ENCODE assay signal across 8 cellular contexts in the genomic region with DNA sequence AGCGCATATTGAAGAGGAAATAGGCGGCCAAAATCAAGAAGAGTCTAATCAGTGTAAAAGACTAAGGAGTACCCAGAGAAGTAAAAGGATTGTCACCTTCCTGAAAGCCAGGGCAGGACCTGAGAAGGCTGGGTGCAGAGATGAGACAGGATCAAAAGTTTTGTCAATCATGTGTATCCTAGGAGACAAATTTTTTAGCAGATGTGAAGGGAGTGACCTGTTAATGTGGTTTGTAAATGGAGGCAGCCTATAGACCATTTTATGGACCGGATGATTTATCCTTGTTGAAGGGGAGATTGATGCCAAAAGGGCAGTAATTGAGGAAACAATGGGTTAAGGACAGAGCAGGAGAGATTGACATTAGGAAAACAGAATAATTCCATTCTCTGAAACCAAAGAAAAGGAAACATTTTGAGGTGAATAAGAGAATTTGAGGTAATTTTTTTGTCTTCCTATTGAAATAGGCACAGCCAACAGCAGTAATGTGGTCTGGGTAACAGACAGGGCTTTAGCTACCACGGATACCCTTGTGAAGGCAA. TPM values are rescaled to one million over a fixed set of nuclear protein-coding genes. Genes with fewer than 3 reads are reported as not detected.
DNase-seq lines count a peak whose midpoint lies in the region; ATAC-seq and TF ChIP-seq lines count a peak whose summit lies in the region.

No MANE protein-coding gene starts in this region.

- H4K12ac ChIP-seq in trophoblast cell (ENCODE audit: low read depth, low read length): no peak overlapping the region

- CTCF ChIA-PET in activated CD4-positive, alpha-beta T cell treated with anti-CD3 and anti-CD28 coated beads, Interleukin-2, amount 10 ng/mL, durations not matched to agents 7 days and 5 days (lab: Charles Lee): interaction anchor here (0.9 to 1.8 kb wide), 2 partner anchors 20 to 200 kb away, joined by 3 read pairs; no protein-coding TSS in a partner anchor

- H3K79me2 ChIP-seq in trophoblast cell (ENCODE audit: control insufficient read depth, insufficient read depth, low read length, poor library complexity): peaks cover 9% of the 10 kb centered on the region

- H4K91ac ChIP-seq in trophoblast cell (ENCODE audit: low read depth, low read length): no peak overlapping the region

- in situ Hi-C loops in KBM-7 (cut with MboI; ENCODE audit: low pct_unique_long_range_greater_than_20kb, low sequenced_read_pairs): no loop called here

- no peak overlapping the region for H2AK5ac ChIP-seq in trophoblast cell (ENCODE audit: low read length)

- ATAC-seq in HG03520 (IDR thresholded peaks at IDR 0.05; ENCODE audit: unreplicated experiment): no peak
- ATAC-seq in GM21390 (IDR thresholded peaks at IDR 0.05; ENCODE audit: unreplicated experiment): no peak

- peak; percentile 36 for DNase-seq in activated CD4-positive, alpha-beta T cell treated with anti-CD3 and anti-CD28 coated beads, Interleukin-2, amount 10 ng/mL, durations not matched to agents 7 days and 5 days
- no peak for DNase-seq in activated CD4-positive, alpha-beta T cell treated with anti-CD3 and anti-CD28 coated beads, Interleukin-2, amount 50 U/mL, for 1 hour
- DNase-seq in KBM-7 (peak; percentile 19), chondrocyte (ENCODE audit: low spot score) (no peak), trophoblast cell (no peak), mesenteric fat pad (ENCODE audit: low spot score) (no peak)

- H3K9me3 ChIP-seq in trophoblast cell (ENCODE audit: insufficient read depth, low read depth, low read length): no peaks in the 10 kb centered on the region

- POLR2A ChIA-PET in activated CD4-positive, alpha-beta T cell treated with anti-CD3 and anti-CD28 coated beads, Interleukin-2, amount 10 ng/mL, durations not matched to agents 7 days and 5 days (lab: Charles Lee): interaction anchor here (0.6 to 1.0 kb wide), 2 partner anchors 69 to 84 kb away, joined by 3 to 4 read pairs; a partner anchor contains a TSS

- peak overlapping the region; percentile 76 for H3K9ac ChIP-seq in trophoblast cell (ENCODE audit: low read length)

- peak overlapping the region; percentile 91 for H3K4me3 ChIP-seq in trophoblast cell (ENCODE audit: low read depth, low read length)

- peak overlapping the region; percentile 99 for H3K27ac Mint-ChIP-seq in activated CD4-positive, alpha-beta T cell treated with anti-CD3 and anti-CD28 coated beads, Interleukin-2, amount 10 ng/mL, durations not matched to agents 7 days and 5 days
- H3K27ac Mint-ChIP-seq in chondrocyte (ENCODE audit: unreplicated experiment): peak overlapping the region; percentile 99

- H3K4ac ChIP-seq in trophoblast cell (ENCODE audit: low read depth, low read length): peak overlapping the region; percentile 49

- H2BK5ac ChIP-seq in trophoblast cell (ENCODE audit: low read depth, low read length, poor library complexity): no peak overlapping the region

- no peak overlapping the region for H2BK120ac ChIP-seq in trophoblast cell (ENCODE audit: insufficient read depth, low read length, poor library complexity)

- no CpG with 5 or more reads among the region's 4 CpGs for WGBS in trophoblast cell (ENCODE audit: extremely low coverage, insufficient coverage, insufficient read length)

- peaks cover 9% of the 10 kb centered on the region for H3K79me1 ChIP-seq in trophoblast cell (ENCODE audit: low read length)

- H3K27me3 ChIP-seq in trophoblast cell (ENCODE audit: insufficient read depth, low read length): no peaks in the 10 kb centered on the region

- TF ChIP-seq CTCF in chondrocyte (IDR thresholded peaks at IDR 0.05): no peak

- H3K36me3 ChIP-seq in trophoblast cell (ENCODE audit: control insufficient read depth in 1 of 2, insufficient read depth in 2 of 2, low read length in 2 of 2): peaks cover 8 to 11% of the 10 kb centered on the region in 2 experiments

- H3K9me3 Mint-ChIP-seq in activated CD4-positive, alpha-beta T cell treated with anti-CD3 and anti-CD28 coated beads, Interleukin-2, amount 10 ng/mL, durations not matched to agents 7 days and 5 days: no peaks in the 10 kb centered on the region
- H3K9me3 Mint-ChIP-seq in chondrocyte (ENCODE audit: low read depth): no peaks in the 10 kb centered on the region

- peak overlapping the region; percentile 96 for H3K4me3 Mint-ChIP-seq in activated CD4-positive, alpha-beta T cell treated with anti-CD3 and anti-CD28 coated beads, Interleukin-2, amount 10 ng/mL, durations not matched to agents 7 days and 5 days
- H3K4me3 Mint-ChIP-seq in chondrocyte (ENCODE audit: unreplicated experiment): peak overlapping the region; percentile 97

- no peak overlapping the region for H3K23ac ChIP-seq in trophoblast cell (ENCODE audit: low read length)

- no peak overlapping the region for H2AFZ ChIP-seq in trophoblast cell (ENCODE audit: insufficient read depth, low read length, poor library complexity)

- H3K27me3 Mint-ChIP-seq in activated CD4-positive, alpha-beta T cell treated with anti-CD3 and anti-CD28 coated beads, Interleukin-2, amount 10 ng/mL, durations not matched to agents 7 days and 5 days: no peaks in the 10 kb centered on the region
- H3K27me3 Mint-ChIP-seq in chondrocyte (ENCODE audit: low read depth): no peaks in the 10 kb centered on the region

- no peak overlapping the region for H3K18ac ChIP-seq in trophoblast cell (ENCODE audit: low read length)

- H4K8ac ChIP-seq in trophoblast cell (ENCODE audit: low read depth, low read length): no peak overlapping the region

- H3K27ac ChIP-seq in trophoblast cell (ENCODE audit: low read depth, low read length): no peak overlapping the region

- H3K4me1 Mint-ChIP-seq in activated CD4-positive, alpha-beta T cell treated with anti-CD3 and anti-CD28 coated beads, Interleukin-2, amount 10 ng/mL, durations not matched to agents 7 days and 5 days: peaks cover 66% of the 10 kb centered on the region
- peaks cover 38% of the 10 kb centered on the region for H3K4me1 Mint-ChIP-seq in chondrocyte (ENCODE audit: low read depth)

- H3K36me3 Mint-ChIP-seq in activated CD4-positive, alpha-beta T cell treated with anti-CD3 and anti-CD28 coated beads, Interleukin-2, amount 10 ng/mL, durations not matched to agents 7 days and 5 days (ENCODE audit: low read depth): peaks cover 58% of the 10 kb centered on the region
- no peaks in the 10 kb centered on the region for H3K36me3 Mint-ChIP-seq in chondrocyte (ENCODE audit: low read depth)

- H3K14ac ChIP-seq in trophoblast cell (ENCODE audit: low read length): no peak overlapping the region

- peak overlapping the region; percentile 81 for H3K4me2 ChIP-seq in trophoblast cell (ENCODE audit: low read length)

- no peak overlapping the region for H2BK12ac ChIP-seq in trophoblast cell (ENCODE audit: low read length)

- peaks cover 2 to 4% of the 10 kb centered on the region in 2 experiments for H3K4me1 ChIP-seq in trophoblast cell (ENCODE audit: control insufficient read depth in 1 of 2, insufficient read depth in 2 of 2, low read length in 2 of 2)

RNA-seq across cellular contexts. Expression of a gene that starts 0.9 kb away (rescaled TPM):
- 10 to 100 TPM; 92.3 to 96.5 TPM for total RNA-seq in activated CD4-positive, alpha-beta T cell treated with anti-CD3 and anti-CD28 coated beads, Interleukin-2, amount 10 ng/mL, durations not matched to agents 7 days and 5 days
- total RNA-seq in chondrocyte (4.8 to 6.5 TPM (median 5.8 TPM) in 3 replicates), mesenteric fat pad (0.29 TPM)
- polyA plus RNA-seq in trophoblast cell (2013): 20.3 and 21.3 TPM in 2 replicates

RNA-seq across cellular contexts. Expression of a gene that starts 0.9 kb away (rescaled TPM):
- 10 to 100 TPM; 20.3 to 25.5 TPM for total RNA-seq in activated CD4-positive, alpha-beta T cell treated with anti-CD3 and anti-CD28 coated beads, Interleukin-2, amount 10 ng/mL, durations not matched to agents 7 days and 5 days
- total RNA-seq in chondrocyte (6.5 to 9.3 TPM (median 7.6 TPM) in 3 replicates), mesenteric fat pad (6.9 TPM)
- 7.5 and 8.0 TPM in 2 replicates for polyA plus RNA-seq in trophoblast cell (2013)

Comparison
In these comparisons a context has a peak if more than half of its experiments do, and no peak if none do; other contexts are left out.
1. DNase-seq: peak in activated CD4-positive, alpha-beta T cell treated with anti-CD3 and anti-CD28 coated beads, Interleukin-2, amount 10 ng/mL, durations not matched to agents 7 days and 5 days (single experiment) and KBM-7 (single experiment); none in activated CD4-positive, alpha-beta T cell treated with anti-CD3 and anti-CD28 coated beads, Interleukin-2, amount 50 U/mL, for 1 hour (single experiment), chondrocyte (single experiment), trophoblast cell (0 of 2) and mesenteric fat pad (single experiment).
2. RNA of a gene that starts 0.9 kb away (total RNA-seq): 92.3 to 96.5 TPM in activated CD4-positive, alpha-beta T cell treated with anti-CD3 and anti-CD28 coated beads, Interleukin-2, amount 10 ng/mL, durations not matched to agents 7 days and 5 days; 4.8 to 6.5 TPM in chondrocyte and 0.29 TPM in mesenteric fat pad (single experiment); every median in the first group is over 10 times any median in the second.